Comparison of ENCODE assay signal across 8 cellular contexts in genomic region chr12:92143280-92143679, GRCh38. TPM values are rescaled to one million over a fixed set of nuclear protein-coding genes. Genes with fewer than 3 reads are reported as not detected.
A peak's percentile ranks its signal among the peaks of the same experiment; 100 is the strongest.
DNase-seq lines count a peak whose midpoint lies in the region; ATAC-seq, FAIRE-seq and TF ChIP-seq lines count a peak whose summit lies in the region.

No MANE protein-coding gene starts in this region.

- WGBS in gastroesophageal sphincter (ENCODE audit: low coverage in 1 of 2), 2 donors: 0 to 7% methylated on average over 2 of the region's 2 CpGs

- no peaks in the 10 kb centered on the region for H3K27me3 ChIP-seq in WERI-Rb-1 (ENCODE audit: insufficient read depth, low read depth, severe bottlenecking)
- no peaks in the 10 kb centered on the region for H3K27me3 ChIP-seq in gastroesophageal sphincter
- H3K27me3 ChIP-seq in skeletal muscle tissue (ENCODE audit: control insufficient read depth in 3 of 3, insufficient read depth in 3 of 3, low read length in 3 of 3): no peaks in the 10 kb centered on the region

- TF ChIP-seq POLR2A in H54 (IDR thresholded peaks at IDR 0.05; ENCODE audit: low read depth, low read length): no peak
- no peak for TF ChIP-seq POLR2A in gastroesophageal sphincter (IDR thresholded peaks at IDR 0.05)

- TF ChIP-seq CTCF in WERI-Rb-1 (IDR thresholded peaks at IDR 0.05; ENCODE audit: low read depth, low read length) (no peak), gastroesophageal sphincter (IDR thresholded peaks at IDR 0.05) (no peak)

- H3K27ac ChIP-seq in WERI-Rb-1 (no peak overlapping the region), gastroesophageal sphincter (peak overlapping the region; percentile 91 to 99 (median 98)), skeletal muscle tissue (ENCODE audit: low read depth, low read length) (peak overlapping the region; percentile 98)

- DNase-seq in H54 (ENCODE audit: insufficient read length, low spot score) (no peak), WERI-Rb-1 (no peak), COR-L47 (lab: John Stamatoyannopoulos, UW) (no peak), A172 (ENCODE audit: low spot score) (no peak)

- H3K9me3 ChIP-seq in WERI-Rb-1 (ENCODE audit: severe bottlenecking) (no peaks in the 10 kb centered on the region), gastroesophageal sphincter (no peaks in the 10 kb centered on the region), skeletal muscle tissue (ENCODE audit: control insufficient read depth in 3 of 3, low read length in 3 of 3) (no peaks in the 10 kb centered on the region)

- H3K4me1 ChIP-seq in gastroesophageal sphincter: peaks cover 3 to 29% (median 4%) of the 10 kb centered on the region in 3 donors
- peaks cover 4 to 29% (median 25%) of the 10 kb centered on the region in 3 donors for H3K4me1 ChIP-seq in skeletal muscle tissue (ENCODE audit: control insufficient read depth in 3 of 3, insufficient read depth in 3 of 3, low read length in 3 of 3)

- H3K4me3 ChIP-seq in WERI-Rb-1 (ENCODE audit: low read depth, low read length) (peak overlapping the region; percentile 93), gastroesophageal sphincter (peak overlapping the region; percentile 83 to 91), skeletal muscle tissue (ENCODE audit: low read length in 3 of 3) (peak overlapping the region; percentile 76 to 93 (median 88))

- FAIRE-seq in H54 (lab: Jason Lieb, UNC): peak; percentile 45

- TF ChIP-seq EP300 in gastroesophageal sphincter (IDR thresholded peaks at IDR 0.05): no peak

- peaks cover 62% of the 10 kb centered on the region for H3K36me3 ChIP-seq in WERI-Rb-1
- H3K36me3 ChIP-seq in gastroesophageal sphincter: peaks cover 0 to 3% of the 10 kb centered on the region in 2 donors
- peaks cover 3 to 8% (median 5%) of the 10 kb centered on the region in 3 donors for H3K36me3 ChIP-seq in skeletal muscle tissue (ENCODE audit: control insufficient read depth in 3 of 3, insufficient read depth in 3 of 3, low read length in 3 of 3)

- no peak for ATAC-seq in gastroesophageal sphincter
- ATAC-seq in HG03342 (IDR thresholded peaks at IDR 0.05; ENCODE audit: unreplicated experiment): no peak
- ATAC-seq in GM18867 (IDR thresholded peaks at IDR 0.05; ENCODE audit: unreplicated experiment): no peak

- H3K9ac ChIP-seq in skeletal muscle tissue (ENCODE audit: low read depth in 1 of 3, low read length in 3 of 3): peak overlapping the region; percentile 92 to 96 (median 96)

RNA-seq across cellular contexts. Expression of gene BTG1, which starts 2.4 kb away (rescaled TPM):
- total RNA-seq in gastroesophageal sphincter (10 to 100 TPM; 33.7 to 46.1 (median 42.7) TPM), skeletal muscle tissue (26.1 TPM)
- 4.0 and 4.7 TPM in 2 replicates for total RNA-seq in A172 (2014; rRNA removed; shearing (Covaris generic))
